In genomic region chr6:24704468-24704867, GRCh38 we compare ENCODE assay signal across 23 cellular contexts. TPM values are rescaled to one million over a fixed set of nuclear protein-coding genes. Genes with fewer than 3 reads are reported as not detected.
"Had no signal": no experiment of that assay in that cellular context is flagged by ENCODE, and none has a peak within 500 bp of the region (broad histone marks: within the 10 kb centered on the region; RNA-seq: fewer than 3 reads in every experiment).

No MANE protein-coding gene starts in this region.

- H3K27me3 ChIP-seq: ovary, suprapubic skin, transverse colon, uterus had no signal

- H3K4me1 ChIP-seq: lower lobe of right lung, psoas muscle had no signal

- H3K36me3 ChIP-seq: ovary, uterus had no signal

- DNase-seq: activated CD4-positive, alpha-beta T cell treated with anti-CD3 and anti-CD28 coated beads for 4 hours; activated CD8-positive, alpha-beta T cell treated with anti-CD3 and anti-CD28 coated beads for 36 hours; activated gamma-delta T cell treated with Interleukin-2 at 50 U/mL for 16 hours; effector CD4-positive, alpha-beta T cell; hypothalamus; islet precursor cell; left colon; lower lobe of right lung; midbrain; ovary; psoas muscle; right cardiac atrium; stimulated activated CD4-positive, alpha-beta T cell treated with anti-CD3 and anti-CD28 coated beads, Interleukin-15, amount 100 ng/mL, for 24 hours; stimulated activated CD4-positive, alpha-beta T cell treated with anti-CD3 and anti-CD28 coated beads, Interleukin-2, amount 100 ng/mL, for 48 hours; transverse colon; uterus had no signal

- H3K4me3 Mint-ChIP-seq: activated CD8-positive, alpha-beta T cell treated with anti-CD3 and anti-CD28 coated beads for 36 hours; activated T-helper 1 cell treated with anti-CD3 and anti-CD28 coated beads, Interleukin-12 subunit alpha, Interleukin-12 subunit beta, Interleukin-2, Interleukin-4 antibody, amounts not matched to agents 30 ng/mL and 10 ng/mL and 1 ng/mL, durations not matched to agents 14 hours and 24 hours and 36 hours; brain; stimulated activated naive CD8-positive, alpha-beta T cell treated with anti-CD3 and anti-CD28 coated beads, Interleukin-15, Interleukin-2, amounts not matched to agents 100 ng/mL and 50 ng/mL, for 24 hours had no signal

- H3K27me3 Mint-ChIP-seq: activated CD8-positive, alpha-beta T cell treated with anti-CD3 and anti-CD28 coated beads for 36 hours; stimulated activated naive CD8-positive, alpha-beta T cell treated with anti-CD3 and anti-CD28 coated beads, Interleukin-15, Interleukin-2, amounts not matched to agents 100 ng/mL and 50 ng/mL, for 24 hours had no signal

- ATAC-seq: activated CD8-positive, alpha-beta T cell treated with anti-CD3 and anti-CD28 coated beads for 36 hours; activated naive CD4-positive, alpha-beta T cell treated with anti-CD3 and anti-CD28 coated beads, Interleukin-2, amount 50 U/mL, for 72 hours; left colon; lower lobe of right lung; psoas muscle; right cardiac atrium had no signal

- H3K9me3 Mint-ChIP-seq: activated CD8-positive, alpha-beta T cell treated with anti-CD3 and anti-CD28 coated beads for 36 hours; activated naive CD4-positive, alpha-beta T cell treated with anti-CD3 and anti-CD28 coated beads, Interleukin-2, amount 50 U/mL, for 72 hours; activated T-helper 1 cell treated with anti-CD3 and anti-CD28 coated beads, Interleukin-12 subunit alpha, Interleukin-12 subunit beta, Interleukin-2, Interleukin-4 antibody, amounts not matched to agents 30 ng/mL and 10 ng/mL and 1 ng/mL, durations not matched to agents 14 hours and 24 hours and 36 hours; brain; stimulated activated naive CD8-positive, alpha-beta T cell treated with anti-CD3 and anti-CD28 coated beads, Interleukin-15, Interleukin-2, amounts not matched to agents 100 ng/mL and 50 ng/mL, for 24 hours had no signal

- H3K27ac ChIP-seq: lower lobe of right lung, ovary, psoas muscle, skin epidermis, suprapubic skin, transverse colon, uterus had no signal

- H3K4me3 ChIP-seq: lower lobe of right lung, ovary, psoas muscle, skin epidermis, suprapubic skin, transverse colon, uterus had no signal

RNA-seq across cellular contexts. Expression of gene KIAA0319, which starts 58.5 kb away (rescaled TPM):
- total RNA-seq: activated T-helper 1 cell treated with anti-CD3 and anti-CD28 coated beads, Interleukin-12 subunit alpha, Interleukin-12 subunit beta, Interleukin-2, Interleukin-4 antibody, amounts not matched to agents 30 ng/mL and 10 ng/mL and 1 ng/mL, durations not matched to agents 14 hours and 24 hours and 36 hours; T-helper 2 cell treated with Interferon-gamma antibody and Interleukin-4, amounts not matched to agents 100 ng/mL and 5 ng/mL, for 36 hours had no signal
- polyA plus RNA-seq: right cardiac atrium had no signal
